27 cellular contexts compared by ENCODE assay signal in genomic region chr4:100417565-100417964, GRCh38.
DNase-seq lines count a peak whose midpoint lies in the region; ATAC-seq and TF ChIP-seq lines count a peak whose summit lies in the region.
"Had no signal": no experiment of that assay in that cellular context is flagged by ENCODE, and none has a peak within 500 bp of the region (broad histone marks: within the 10 kb centered on the region; RNA-seq: fewer than 3 reads in every experiment).

No MANE protein-coding gene starts in this region.

- no peak overlapping the region for H2BK15ac ChIP-seq in mesenchymal stem cell (ENCODE audit: low read depth, poor library complexity, severe bottlenecking)

- H2AFZ ChIP-seq in mesenchymal stem cell (ENCODE audit: low read depth, low read length): no peak overlapping the region

- no peak overlapping the region for H3K4ac ChIP-seq in mesenchymal stem cell (ENCODE audit: low read depth in 1 of 2, low read length in 2 of 2)

- no peaks in the 10 kb centered on the region for H3K79me1 ChIP-seq in mesenchymal stem cell (replicated peaks; ENCODE audit: low read length, poor library complexity, severe bottlenecking)

- no peak overlapping the region for H4K91ac ChIP-seq in mesenchymal stem cell (ENCODE audit: low read length)

- no peak overlapping the region for H3K4me2 ChIP-seq in mesenchymal stem cell (ENCODE audit: low read length, poor library complexity, severe bottlenecking)

- DNase-seq in A673 (ENCODE audit: low spot score): peak; percentile 41
- DNase-seq in HCEC 1CT: peak; percentile 62
- DNase-seq in choroid plexus epithelial cell (ENCODE audit: low read depth): peak; percentile 50
- peak; percentile 30 for DNase-seq in mesenchymal stem cell
- DNase-seq in NCI-H1105 (lab: John Stamatoyannopoulos, UW): no peak
- no peak for DNase-seq in body of pancreas
- DNase-seq: activated CD4-positive, CD25-positive, alpha-beta regulatory T cell; activated CD8-positive, alpha-beta T cell treated with anti-CD3 and anti-CD28 coated beads for 36 hours; activated naive CD4-positive, alpha-beta T cell treated with anti-CD3 and anti-CD28 coated beads, Interleukin-2, amount 10 ng/mL, durations not matched to agents 7 days and 5 days; activated T-cell treated with anti-CD3 and anti-CD28 coated beads, Interleukin-2, amount 50 U/mL, for 48 hours; CD8-positive, alpha-beta memory T cell; endodermal cell; GOT3; Kasumi-1; mesendoderm; NCI-H1092 treated with DMSO at 0.1 percent for 48 hours; NCI-H2107; NCI-H774; T-helper 9 cell had no signal

- no peak overlapping the region for H3K14ac ChIP-seq in mesenchymal stem cell (ENCODE audit: low read length in 2 of 2)

- no peaks in the 10 kb centered on the region for H3K27me3 ChIP-seq in A673 (replicated peaks; ENCODE audit: insufficient read depth, low read depth, low read length, poor library complexity)
- H3K27me3 ChIP-seq in mesenchymal stem cell (ENCODE audit: control insufficient read depth in 1 of 2, insufficient read depth in 1 of 2, low read length in 2 of 2): no peaks in the 10 kb centered on the region
- H3K27me3 ChIP-seq in body of pancreas: no peaks in the 10 kb centered on the region
- H3K27me3 ChIP-seq: suprapubic skin, vagina had no signal

- no peak overlapping the region for H2AK5ac ChIP-seq in mesenchymal stem cell (ENCODE audit: low read length, severe bottlenecking)

- H3K4me1 ChIP-seq in A673 (ENCODE audit: insufficient read depth, low read length, poor library complexity, severe bottlenecking): peaks cover 6% of the 10 kb centered on the region
- no peaks in the 10 kb centered on the region for H3K4me1 ChIP-seq in mesenchymal stem cell (ENCODE audit: control insufficient read depth, insufficient read depth, low read depth, low read length)
- no peaks in the 10 kb centered on the region for H3K4me1 ChIP-seq in body of pancreas
- H3K4me1 ChIP-seq: prostate gland had no signal

- no peaks in the 10 kb centered on the region for H3K9me3 ChIP-seq in A673 (ENCODE audit: low read depth, low read length, poor library complexity, severe bottlenecking)
- H3K9me3 ChIP-seq in mesenchymal stem cell (ENCODE audit: control insufficient read depth, low read length): no peaks in the 10 kb centered on the region
- H3K9me3 ChIP-seq in body of pancreas: no peaks in the 10 kb centered on the region
- H3K9me3 ChIP-seq: prostate gland, suprapubic skin, vagina had no signal

- H3K36me3 ChIP-seq in A673 (ENCODE audit: insufficient read depth, low read length, poor library complexity, severe bottlenecking) (no peaks in the 10 kb centered on the region), mesenchymal stem cell (ENCODE audit: control insufficient read depth in 1 of 2, insufficient read depth in 2 of 2, low read depth in 1 of 2, low read length in 2 of 2) (no peaks in the 10 kb centered on the region), body of pancreas (replicated peaks in 1 of 2; ENCODE audit: insufficient read depth in 1 of 2, low read depth in 2 of 2) (no peaks in the 10 kb centered on the region)
- H3K36me3 ChIP-seq: prostate gland, suprapubic skin, vagina had no signal

- TF ChIP-seq POLR2A in body of pancreas (IDR thresholded peaks at IDR 0.05): no peak

- WGBS in mesenchymal stem cell: 67% methylated on average over 1 of the region's 1 CpG
- 22 to 32% methylated on average over 1 of the region's 1 CpG for WGBS in body of pancreas, 2 donors

- H2BK5ac ChIP-seq in mesenchymal stem cell (ENCODE audit: low read depth, low read length, poor library complexity, severe bottlenecking): no peak overlapping the region

- H3K18ac ChIP-seq in mesenchymal stem cell (ENCODE audit: low read depth in 1 of 2, low read length in 2 of 2): no peak overlapping the region

- no peak for TF ChIP-seq CTCF in A673 (conservative IDR thresholded peaks at IDR 0.05; ENCODE audit: low read depth, low read length)
- no peak for TF ChIP-seq CTCF in choroid plexus epithelial cell (conservative IDR thresholded peaks at IDR 0.05; ENCODE audit: low read depth, low read length)
- no peak for TF ChIP-seq CTCF in body of pancreas (IDR thresholded peaks at IDR 0.05)

- H3K4me3 ChIP-seq in A673 (ENCODE audit: low read depth, low read length, poor library complexity, severe bottlenecking) (no peak overlapping the region), choroid plexus epithelial cell (ENCODE audit: low read depth, low read length) (no peak overlapping the region), mesenchymal stem cell (ENCODE audit: insufficient read depth in 1 of 2, low read depth in 1 of 2, low read length in 2 of 2) (no peak overlapping the region), body of pancreas (no peak overlapping the region)
- H3K4me3 ChIP-seq: prostate gland, SK-N-MC, suprapubic skin, vagina had no signal

- H4K8ac ChIP-seq in mesenchymal stem cell (ENCODE audit: low read length): no peak overlapping the region

- CTCF ChIA-PET in A673 (lab: Charles Lee): no interaction called here

- H3K27ac ChIP-seq in A673 (ENCODE audit: low read depth, low read length, poor library complexity, severe bottlenecking) (no peak overlapping the region), mesenchymal stem cell (ENCODE audit: low read length, poor library complexity, severe bottlenecking) (no peak overlapping the region), body of pancreas (no peak overlapping the region)
- H3K27ac ChIP-seq: prostate gland, SK-N-MC, suprapubic skin, vagina had no signal

- POLR2A ChIA-PET in A673 (lab: Charles Lee; ENCODE audit: low non-redundant PET): no interaction called here

- no peak overlapping the region for H3K9ac ChIP-seq in mesenchymal stem cell (ENCODE audit: low read length)

- ATAC-seq in HG02642 (IDR thresholded peaks at IDR 0.05; ENCODE audit: poor library complexity, unreplicated experiment): no peak
- ATAC-seq in body of pancreas: no peak
- no peak for ATAC-seq in GM19351 (IDR thresholded peaks at IDR 0.05; ENCODE audit: unreplicated experiment)
- ATAC-seq: activated CD8-positive, alpha-beta T cell treated with anti-CD3 and anti-CD28 coated beads for 36 hours; natural killer cell treated with Interleukin-12 subunit alpha and Interleukin-12 subunit beta and Interleukin-15 and Interleukin-18, amount 100 ng/mL, for 72 hours; Panc1 had no signal

- no peak overlapping the region for H3K23ac ChIP-seq in mesenchymal stem cell (ENCODE audit: low read length in 2 of 2)

- H2BK12ac ChIP-seq in mesenchymal stem cell (ENCODE audit: low read length in 2 of 2): no peak overlapping the region

- BruUV-seq in A673 (replicated peaks; lab: Mats Ljungman, UMichigan): no TSS peak

- intact Hi-C loops in A673 (cut with micrococcal nuclease; ENCODE audit: unreplicated experiment) (loop anchor here (10.0 kb wide), 1 partner anchor 323 kb away; no protein-coding TSS in a partner anchor), body of pancreas (cut with DNase I) (no loop called here)

- no peak overlapping the region for H2BK120ac ChIP-seq in mesenchymal stem cell (ENCODE audit: low read depth, low read length)

Comparison
In these comparisons a context has a peak if more than half of its experiments do, and no peak if none do; other contexts are left out.
1. DNase-seq: peak in A673 (single experiment), HCEC 1CT (single experiment), choroid plexus epithelial cell (single experiment) and mesenchymal stem cell (single experiment); none in NCI-H1105 (single experiment) and body of pancreas (0 of 4).